Comparison of ENCODE assay signal across 9 cellular contexts in genomic region chr4:57190651-57191481, GRCh38.
DNase-seq lines count a peak whose midpoint lies in the region; TF ChIP-seq lines count a peak whose summit lies in the region.
"Had no signal": no experiment of that assay in that cellular context is flagged by ENCODE, and none has a peak within 500 bp of the region (broad histone marks: within the 10 kb centered on the region; RNA-seq: fewer than 3 reads in every experiment).

No MANE protein-coding gene starts in this region.

- TF ChIP-seq CTCF in HFF-Myc (IDR thresholded peaks at IDR 0.05; ENCODE audit: low read depth, low read length, missing control alignments), result peak; percentile 90
- TF ChIP-seq CTCF in OCI-LY7 (conservative IDR thresholded peaks at IDR 0.05; ENCODE audit: low read length), result peak; percentile 89
- TF ChIP-seq CTCF in epithelial cell of proximal tubule (conservative IDR thresholded peaks at IDR 0.05; ENCODE audit: low read depth, low read length), result peak; percentile 92
- peak; percentile 97 for TF ChIP-seq CTCF in retinal pigment epithelial cell (conservative IDR thresholded peaks at IDR 0.05; ENCODE audit: low read depth, low read length)

- H3K79me2 ChIP-seq in OCI-LY7 (ENCODE audit: insufficient read depth, low read depth, low read length), result no peaks in the 10 kb centered on the region

- H3K27me3 ChIP-seq in effector memory CD4-positive, alpha-beta T cell (replicated peaks; ENCODE audit: control insufficient read depth, insufficient read depth, low read length, poor library complexity, severe bottlenecking), result peaks cover 4% of the 10 kb centered on the region

- H3K9me2 ChIP-seq in OCI-LY7 (ENCODE audit: insufficient read depth, low read length), result no peaks in the 10 kb centered on the region

- no peak overlapping the region for H3K4me2 ChIP-seq in OCI-LY7 (ENCODE audit: low read length)

- POLR2A ChIA-PET in OCI-LY7 (lab: Charles Lee), result no interaction called here

- BruUV-seq in OCI-LY7 (replicated peaks; lab: Mats Ljungman, UMichigan), result no TSS peak

- H3K36me3 ChIP-seq in OCI-LY7 (ENCODE audit: insufficient read depth, low read length), result no peaks in the 10 kb centered on the region
- H3K36me3 ChIP-seq in effector memory CD4-positive, alpha-beta T cell (ENCODE audit: control insufficient read depth, insufficient read depth, low read length), result no peaks in the 10 kb centered on the region
- H3K36me3 ChIP-seq: adrenal gland had no signal

- H3K9me3 ChIP-seq in OCI-LY7 (ENCODE audit: low read length), result no peaks in the 10 kb centered on the region
- H3K9me3 ChIP-seq in effector memory CD4-positive, alpha-beta T cell (ENCODE audit: control insufficient read depth, low read length), result no peaks in the 10 kb centered on the region
- H3K9me3 ChIP-seq: adrenal gland had no signal

- no peaks in the 10 kb centered on the region for H3K4me1 ChIP-seq in OCI-LY7 (ENCODE audit: insufficient read depth, low read length, poor library complexity, severe bottlenecking)
- no peaks in the 10 kb centered on the region for H3K4me1 ChIP-seq in effector memory CD4-positive, alpha-beta T cell (ENCODE audit: control insufficient read depth, insufficient read depth, low read length, poor library complexity, severe bottlenecking)
- H3K4me1 ChIP-seq: adrenal gland had no signal

- intact Hi-C loops in OCI-LY7 (cut with micrococcal nuclease; ENCODE audit: unreplicated experiment), result no loop called here

- H2AFZ ChIP-seq in OCI-LY7 (ENCODE audit: low read length), result no peak overlapping the region

- CTCF ChIA-PET in OCI-LY7 (lab: Charles Lee; ENCODE audit: unreplicated experiment), result interaction anchor here (0.9 to 1.5 kb wide), 2 partner anchors 10 to 26 kb away, joined by 3 to 4 read pairs; no protein-coding TSS in a partner anchor

- no peak overlapping the region for H3K27ac ChIP-seq in OCI-LY7 (ENCODE audit: low read depth, low read length, poor library complexity, severe bottlenecking)
- H3K27ac ChIP-seq in effector memory CD4-positive, alpha-beta T cell (ENCODE audit: insufficient read depth, low read length, poor library complexity, severe bottlenecking), result no peak overlapping the region
- H3K27ac ChIP-seq: adrenal gland had no signal

- DNase-seq in activated CD4-positive, alpha-beta T cell treated with anti-CD3 and anti-CD28 coated beads for 48 hours, result peak; percentile 47
- no peak for DNase-seq in activated CD4-positive, alpha-beta T cell treated with anti-CD3 and anti-CD28 coated beads for 1 hour
- DNase-seq in HFF-Myc (ENCODE audit: extremely low read depth, low read depth) (peak; percentile 12), OCI-LY7 (ENCODE audit: low spot score) (peak; percentile 31), epithelial cell of proximal tubule (ENCODE audit: low read depth) (peak; percentile 7), retinal pigment epithelial cell (ENCODE audit: low read depth) (peak; percentile 92), NCI-H2081 treated with DMSO at 0.1 percent for 48 hours (lab: John Stamatoyannopoulos, UW) (no peak)
- DNase-seq in effector memory CD4-positive, alpha-beta T cell, result no peak

- H4K20me1 ChIP-seq in OCI-LY7 (ENCODE audit: insufficient read depth, low read length), result no peaks in the 10 kb centered on the region

- no peak overlapping the region for H3K4me3 ChIP-seq in HFF-Myc (replicated peaks; ENCODE audit: low read depth, low read length)
- H3K4me3 ChIP-seq in OCI-LY7 (ENCODE audit: low read depth, low read length, poor library complexity, severe bottlenecking), result no peak overlapping the region
- H3K4me3 ChIP-seq in epithelial cell of proximal tubule (ENCODE audit: low read depth, low read length), result no peak overlapping the region
- no peak overlapping the region for H3K4me3 ChIP-seq in retinal pigment epithelial cell (ENCODE audit: low read length)
- no peak overlapping the region for H3K4me3 ChIP-seq in effector memory CD4-positive, alpha-beta T cell (ENCODE audit: insufficient read depth, low read depth, low read length, poor library complexity, severe bottlenecking)
- H3K4me3 ChIP-seq: adrenal gland had no signal

Comparison
In these comparisons a context has a peak if more than half of its experiments do, and no peak if none do; other contexts are left out.
1. DNase-seq: peak in activated CD4-positive, alpha-beta T cell treated with anti-CD3 and anti-CD28 coated beads for 48 hours (single experiment), HFF-Myc (single experiment), OCI-LY7 (single experiment), epithelial cell of proximal tubule (single experiment) and retinal pigment epithelial cell (single experiment); none in activated CD4-positive, alpha-beta T cell treated with anti-CD3 and anti-CD28 coated beads for 1 hour (single experiment), effector memory CD4-positive, alpha-beta T cell (0 of 3) and NCI-H2081 treated with DMSO at 0.1 percent for 48 hours (single experiment).
2. Peak in every context shown above with its lines, with median percentiles within 50 percentile points of each other: CTCF ChIP-seq.